1 cellular context compared by ENCODE assay signal in the genomic region with DNA sequence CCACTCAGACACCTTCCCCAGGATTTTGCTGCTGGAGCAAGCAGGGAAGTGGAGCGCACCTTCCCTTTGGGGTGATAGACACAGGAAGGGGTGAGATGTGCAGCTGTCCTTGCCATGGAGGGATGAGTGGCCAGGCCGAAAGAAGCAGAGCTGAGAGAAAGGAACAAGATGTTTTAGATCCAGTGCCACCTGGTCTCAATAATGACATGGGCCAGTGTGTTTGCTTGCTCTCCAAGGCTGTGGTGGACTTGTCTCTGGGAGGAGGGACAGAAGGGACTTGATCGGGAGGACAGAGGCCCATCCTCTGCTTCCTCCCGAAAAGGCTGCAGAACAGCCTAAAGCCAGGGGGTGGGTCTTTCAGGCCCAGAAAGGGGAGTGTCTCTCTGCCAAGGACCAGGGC.
TF ChIP-seq lines count a peak whose summit lies in the region.

No MANE protein-coding gene starts in this region.

TF ChIP-seq in IMR-90, 13 proteins besides CTCF, POLR2A, EP300 and RAD21 (continued from another document):
- TF ChIP-seq, protein P1, sequence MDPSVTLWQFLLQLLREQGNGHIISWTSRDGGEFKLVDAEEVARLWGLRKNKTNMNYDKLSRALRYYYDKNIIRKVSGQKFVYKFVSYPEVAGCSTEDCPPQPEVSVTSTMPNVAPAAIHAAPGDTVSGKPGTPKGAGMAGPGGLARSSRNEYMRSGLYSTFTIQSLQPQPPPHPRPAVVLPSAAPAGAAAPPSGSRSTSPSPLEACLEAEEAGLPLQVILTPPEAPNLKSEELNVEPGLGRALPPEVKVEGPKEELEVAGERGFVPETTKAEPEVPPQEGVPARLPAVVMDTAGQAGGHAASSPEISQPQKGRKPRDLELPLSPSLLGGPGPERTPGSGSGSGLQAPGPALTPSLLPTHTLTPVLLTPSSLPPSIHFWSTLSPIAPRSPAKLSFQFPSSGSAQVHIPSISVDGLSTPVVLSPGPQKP (IDR thresholded peaks at IDR 0.05; ENCODE audit: borderline replicate concordance, low read depth, low read length) = no peak
- TF ChIP-seq NFE2L2 (IDR thresholded peaks at IDR 0.05; ENCODE audit: low read depth, low read length) = no peak
- no peak for TF ChIP-seq RFX5 (IDR thresholded peaks at IDR 0.05; ENCODE audit: low read depth, low read length)
